8 cellular contexts compared by ENCODE assay signal in genomic region chr1:41671116-41671755, GRCh38.
A peak's percentile ranks its signal among the peaks of the same experiment; 100 is the strongest.
DNase-seq lines count a peak whose midpoint lies in the region; ATAC-seq and TF ChIP-seq lines count a peak whose summit lies in the region.
"Had no signal": no experiment of that assay in that cellular context is flagged by ENCODE, and none has a peak within 500 bp of the region (broad histone marks: within the 10 kb centered on the region; RNA-seq: fewer than 3 reads in every experiment).

No MANE protein-coding gene starts in this region.

- H3K9me3 Mint-ChIP-seq in CD4-positive, alpha-beta memory T cell, result peaks cover 0 to 2% (median 0%) of the 10 kb centered on the region in 8 donors
- no peaks in the 10 kb centered on the region for H3K9me3 Mint-ChIP-seq in activated naive CD8-positive, alpha-beta T cell treated with anti-CD3 and anti-CD28 coated beads, Interleukin-2, amount 50 U/mL, for 24 hours

- peaks cover 76 to 98% (median 90%) of the 10 kb centered on the region in 4 donors for H3K4me1 Mint-ChIP-seq in CD4-positive, alpha-beta memory T cell
- peaks cover 92% of the 10 kb centered on the region for H3K4me1 Mint-ChIP-seq in activated naive CD8-positive, alpha-beta T cell treated with anti-CD3 and anti-CD28 coated beads, Interleukin-2, amount 50 U/mL, for 24 hours

- peak overlapping the region; percentile 99 for H3K27ac ChIP-seq in AG04450 (ENCODE audit: low read depth, low read length)
- H3K27ac ChIP-seq in CD4-positive, alpha-beta memory T cell (ENCODE audit: low read depth, low read length), result peak overlapping the region; percentile 57
- no peak overlapping the region for H3K27ac ChIP-seq in thyroid gland

- no peaks in the 10 kb centered on the region for H3K36me3 ChIP-seq in CD4-positive, alpha-beta memory T cell (ENCODE audit: insufficient read depth, low read length)
- H3K36me3 ChIP-seq in thyroid gland, result no peaks in the 10 kb centered on the region

- no peak for TF ChIP-seq POLR2A in thyroid gland (IDR thresholded peaks at IDR 0.05)

- H3K27me3 ChIP-seq in AG04450 (ENCODE audit: control insufficient read depth, insufficient read depth, low read length), result no peaks in the 10 kb centered on the region
- no peaks in the 10 kb centered on the region for H3K27me3 ChIP-seq in CD4-positive, alpha-beta memory T cell (ENCODE audit: insufficient read depth, low read length)
- no peaks in the 10 kb centered on the region for H3K27me3 ChIP-seq in thyroid gland

- peak overlapping the region in 5 of 8 donors; percentile 46 to 71 (median 60) for H3K4me3 Mint-ChIP-seq in CD4-positive, alpha-beta memory T cell
- peak overlapping the region; percentile 39 for H3K4me3 Mint-ChIP-seq in activated naive CD8-positive, alpha-beta T cell treated with anti-CD3 and anti-CD28 coated beads, Interleukin-2, amount 50 U/mL, for 24 hours

- H3K4me3 ChIP-seq in AG04450 (ENCODE audit: low read depth, low read length), result no peak overlapping the region
- no peak overlapping the region for H3K4me3 ChIP-seq in CD4-positive, alpha-beta memory T cell (ENCODE audit: low read length in 2 of 2)
- no peak overlapping the region for H3K4me3 ChIP-seq in thyroid gland (replicated peaks in 1 of 3)

- ATAC-seq in activated naive CD8-positive, alpha-beta T cell treated with anti-CD3 and anti-CD28 coated beads, Interleukin-2, amount 50 U/mL, for 24 hours, result no peak

- DNase-seq in AG04450 (ENCODE audit: low read depth, low spot score) (no peak), middle frontal gyrus (ENCODE audit: extremely low spot score, low spot score) (peak; percentile 56), thyroid gland (no peak), SHP77 (lab: John Stamatoyannopoulos, UW) (no peak), cerebellum (ENCODE audit: low spot score) (no peak)
- DNase-seq in CD4-positive, alpha-beta memory T cell, result no peak
- no peak for DNase-seq in activated naive CD8-positive, alpha-beta T cell treated with anti-CD3 and anti-CD28 coated beads, Interleukin-2, amount 50 U/mL, for 24 hours
- DNase-seq: NCI-H1048 had no signal

- H3K27ac Mint-ChIP-seq in CD4-positive, alpha-beta memory T cell, result peak overlapping the region in 6 of 7 donors; percentile 34 to 93 (median 88)
- H3K27ac Mint-ChIP-seq in activated naive CD8-positive, alpha-beta T cell treated with anti-CD3 and anti-CD28 coated beads, Interleukin-2, amount 50 U/mL, for 24 hours, result peak overlapping the region; percentile 87

- TF ChIP-seq CTCF in AG04450 (IDR thresholded peaks at IDR 0.05; ENCODE audit: low read depth, low read length), result no peak
- TF ChIP-seq CTCF in thyroid gland (IDR thresholded peaks at IDR 0.05), result no peak

- H3K4me1 ChIP-seq in CD4-positive, alpha-beta memory T cell (ENCODE audit: insufficient read depth, low read length), result peaks cover 96% of the 10 kb centered on the region
- H3K4me1 ChIP-seq in thyroid gland, result peaks cover 0 to 18% of the 10 kb centered on the region in 2 donors

- H3K9me3 ChIP-seq in AG04450 (ENCODE audit: control insufficient read depth, insufficient read depth, low read length), result no peaks in the 10 kb centered on the region
- H3K9me3 ChIP-seq in CD4-positive, alpha-beta memory T cell (ENCODE audit: control insufficient read depth in 1 of 2, low read length in 2 of 2), result no peaks in the 10 kb centered on the region
- no peaks in the 10 kb centered on the region for H3K9me3 ChIP-seq in thyroid gland

- CTCF ChIA-PET in AG04450 (lab: Charles Lee), result interaction anchor here (1.0 kb wide), 1 partner anchor 22 kb away, joined by 3 read pairs; no protein-coding TSS in a partner anchor
- CTCF ChIA-PET in CD4-positive, alpha-beta memory T cell (lab: Charles Lee; ENCODE audit: partially characterized antibody), result interaction anchor here (1.3 to 1.7 kb wide), 2 partner anchors 9 to 98 kb away, joined by 3 to 4 read pairs; no protein-coding TSS in a partner anchor

- intact Hi-C loops in CD4-positive, alpha-beta memory T cell (cut with micrococcal nuclease), result loop anchor here (5.0 kb wide), 1 partner anchor 141 kb away; no protein-coding TSS in a partner anchor
- intact Hi-C loops in thyroid gland (cut with DNase I), result no loop called here

- no peaks in the 10 kb centered on the region for H3K27me3 Mint-ChIP-seq in CD4-positive, alpha-beta memory T cell
- no peaks in the 10 kb centered on the region for H3K27me3 Mint-ChIP-seq in activated naive CD8-positive, alpha-beta T cell treated with anti-CD3 and anti-CD28 coated beads, Interleukin-2, amount 50 U/mL, for 24 hours

- POLR2A ChIA-PET in AG04450 (lab: Yijun Ruan, JAX), result interaction anchor here (2.6 kb wide), 1 partner anchor 8 kb away, joined by 18 read pairs; no protein-coding TSS in a partner anchor
- POLR2A ChIA-PET in CD4-positive, alpha-beta memory T cell (lab: Charles Lee; ENCODE audit: partially characterized antibody), result interaction anchor here (1.0 to 4.2 kb wide), 2 partner anchors 9 to 13 kb away, joined by 5 to 60 read pairs; no protein-coding TSS in a partner anchor

- 94 to 95% methylated on average over 8 to 13 of the region's 15 CpGs for WGBS in thyroid gland, 2 donors

- H3K36me3 Mint-ChIP-seq in CD4-positive, alpha-beta memory T cell, result no peaks in the 10 kb centered on the region
- no peaks in the 10 kb centered on the region for H3K36me3 Mint-ChIP-seq in activated naive CD8-positive, alpha-beta T cell treated with anti-CD3 and anti-CD28 coated beads, Interleukin-2, amount 50 U/mL, for 24 hours (ENCODE audit: low read depth)

Comparison
In these comparisons a context has a peak if more than half of its experiments do, and no peak if none do; other contexts are left out.
1. H3K27ac ChIP-seq: peak in AG04450 (single experiment) and CD4-positive, alpha-beta memory T cell (single experiment); none in thyroid gland (0 of 3).